ENCODE assay signal across 17 cellular contexts in the genomic region with DNA sequence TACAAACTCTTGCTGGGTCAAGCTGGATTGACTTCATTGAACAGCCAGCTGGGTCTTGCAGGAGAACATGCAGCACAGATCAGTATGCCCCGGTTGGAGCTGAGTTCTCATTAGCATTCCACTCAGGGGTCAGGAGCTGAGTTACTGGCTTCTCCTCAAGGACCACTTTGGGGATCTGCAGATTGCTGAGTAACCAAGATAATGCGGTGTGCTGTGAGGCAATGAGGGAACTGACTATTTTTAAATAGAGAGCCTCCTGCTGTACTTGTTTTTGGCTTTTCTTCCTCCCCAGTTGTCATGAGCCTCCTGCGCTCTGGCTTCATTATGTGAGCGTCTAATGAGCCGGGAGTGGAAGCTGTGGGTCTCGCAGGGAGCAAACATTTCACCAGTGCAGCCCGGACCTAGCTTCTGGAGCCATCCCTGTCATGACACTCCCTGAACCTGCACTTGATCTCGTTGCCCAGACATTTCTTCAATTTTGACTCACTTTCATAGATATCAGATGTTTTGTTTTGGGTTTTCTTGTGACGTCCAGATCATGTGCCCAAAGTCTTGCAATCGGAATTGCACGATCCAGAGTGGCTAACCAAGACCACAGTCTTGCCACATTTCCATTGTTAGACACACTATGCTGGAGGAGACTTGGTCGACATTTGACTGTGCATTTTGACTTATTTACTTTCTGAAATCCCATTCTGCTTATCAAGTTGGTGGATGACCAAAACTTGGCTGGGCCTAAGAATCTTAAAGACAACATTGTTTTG.
DNase-seq lines count a peak whose midpoint lies in the region; ATAC-seq and TF ChIP-seq lines count a peak whose summit lies in the region.
"Had no signal": no experiment of that assay in that cellular context is flagged by ENCODE, and none has a peak within 500 bp of the region (broad histone marks: within the 10 kb centered on the region; RNA-seq: fewer than 3 reads in every experiment).

No MANE protein-coding gene starts in this region.

- BruUV-seq in Caco-2 (replicated peaks; lab: Mats Ljungman, UMichigan), result no TSS peak

- CTCF ChIA-PET in Caco-2 (lab: Charles Lee), result no interaction called here

- H3K27ac ChIP-seq in endodermal cell (ENCODE audit: low read depth, low read length), result no peak overlapping the region
- H3K27ac ChIP-seq in mesendoderm (ENCODE audit: low read depth, low read length), result no peak overlapping the region
- peak overlapping the region in 1 of 3 donors; percentile 32 for H3K27ac ChIP-seq in thyroid gland
- no peak overlapping the region for H3K27ac ChIP-seq in tibial artery
- H3K27ac ChIP-seq: 22Rv1, C4-2B, lower lobe of right lung had no signal

- intact Hi-C loops in thyroid gland (cut with DNase I) (no loop called here), tibial artery (cut with DNase I; ENCODE audit: low total_unique reads) (no loop called here), Caco-2 (cut with micrococcal nuclease; ENCODE audit: unreplicated experiment) (no loop called here)

- H4K5ac ChIP-seq in mesendoderm (ENCODE audit: low read length), result no peak overlapping the region

- no peak for TF ChIP-seq CTCF in endodermal cell (conservative IDR thresholded peaks at IDR 0.05)
- no peak for TF ChIP-seq CTCF in thyroid gland (IDR thresholded peaks at IDR 0.05)
- no peak for TF ChIP-seq CTCF in tibial artery (IDR thresholded peaks at IDR 0.05)
- no peak for TF ChIP-seq CTCF in Caco-2 (IDR thresholded peaks at IDR 0.05; ENCODE audit: insufficient read depth in 1 of 2, low read depth in 1 of 2, low read length in 1 of 2, severe bottlenecking in 1 of 2, unreplicated experiment in 1 of 2)

- H3K27me3 Mint-ChIP-seq in endodermal cell (ENCODE audit: insufficient read depth) (no peaks in the 10 kb centered on the region), Caco-2 (ENCODE audit: insufficient read depth, unreplicated experiment) (peaks cover 24% of the 10 kb centered on the region)

- H2BK5ac ChIP-seq in mesendoderm (ENCODE audit: low read length), result no peak overlapping the region

- no peak overlapping the region for H3K9ac ChIP-seq in endodermal cell (ENCODE audit: extremely low read depth, low read length, poor library complexity, severe bottlenecking)
- H3K9ac ChIP-seq in mesendoderm (ENCODE audit: low read length), result no peak overlapping the region

- H3K4me3 Mint-ChIP-seq in endodermal cell, result no peak overlapping the region
- no peak overlapping the region for H3K4me3 Mint-ChIP-seq in Caco-2 (ENCODE audit: unreplicated experiment)

- H3K4me1 Mint-ChIP-seq in endodermal cell (peaks cover 13% of the 10 kb centered on the region), Caco-2 (ENCODE audit: low read depth, unreplicated experiment) (no peaks in the 10 kb centered on the region)

- H3K18ac ChIP-seq in mesendoderm (ENCODE audit: low read length), result no peak overlapping the region

- no peak overlapping the region for H3K4ac ChIP-seq in mesendoderm (ENCODE audit: low read depth, low read length)

- H3K36me3 ChIP-seq in endodermal cell (ENCODE audit: control insufficient read depth, insufficient read depth, low read length) (no peaks in the 10 kb centered on the region), mesendoderm (ENCODE audit: control insufficient read depth, insufficient read depth, low read length) (no peaks in the 10 kb centered on the region), thyroid gland (no peaks in the 10 kb centered on the region), tibial artery (no peaks in the 10 kb centered on the region), Caco-2 (ENCODE audit: control insufficient read depth, insufficient read depth, low read length) (no peaks in the 10 kb centered on the region)
- H3K36me3 ChIP-seq: lower lobe of right lung had no signal

- H3K9me3 Mint-ChIP-seq in endodermal cell, result no peaks in the 10 kb centered on the region
- no peaks in the 10 kb centered on the region for H3K9me3 Mint-ChIP-seq in Caco-2 (ENCODE audit: unreplicated experiment)

- DNase-seq in DMS 273 (lab: John Stamatoyannopoulos, UW; ENCODE audit: unreplicated experiment), result peak; percentile 24
- no peak for DNase-seq in DMS 273 treated with DMSO at 0.1 percent for 48 hours (lab: John Stamatoyannopoulos, UW)
- DNase-seq in endodermal cell, result peak; percentile 53
- DNase-seq in mesendoderm, result peak; percentile 21
- peak; percentile 39 to 40 for DNase-seq in thyroid gland
- DNase-seq in tibial artery, result no peak
- no peak for DNase-seq in Caco-2
- DNase-seq: activated CD4-positive, alpha-beta T cell treated with anti-CD3 and anti-CD28 coated beads, Interleukin-2, amount 50 U/mL, for 48 hours; activated T-cell treated with anti-CD3 and anti-CD28 coated beads, Interleukin-2, amount 50 U/mL, for 48 hours; cortex of kidney; IMR-90; lower lobe of right lung; stimulated activated naive CD8-positive, alpha-beta T cell treated with anti-CD3 and anti-CD28 coated beads, Interleukin-15, Interleukin-2, amounts not matched to agents 100 U/mL and 50 U/mL, for 24 hours had no signal

- no peak for ATAC-seq in HG03565 (IDR thresholded peaks at IDR 0.05; ENCODE audit: unreplicated experiment)
- ATAC-seq: esophagus mucosa; lower lobe of right lung; stimulated activated naive CD8-positive, alpha-beta T cell treated with anti-CD3 and anti-CD28 coated beads, Interleukin-15, Interleukin-2, amounts not matched to agents 100 U/mL and 50 U/mL, for 24 hours had no signal

- no peaks in the 10 kb centered on the region for H3K9me3 ChIP-seq in endodermal cell (ENCODE audit: control insufficient read depth, low read length)
- no peaks in the 10 kb centered on the region for H3K9me3 ChIP-seq in thyroid gland
- no peaks in the 10 kb centered on the region for H3K9me3 ChIP-seq in tibial artery
- H3K9me3 ChIP-seq in Caco-2, result no peaks in the 10 kb centered on the region
- H3K9me3 ChIP-seq: lower lobe of right lung had no signal

- H3K4me3 ChIP-seq in endodermal cell (ENCODE audit: low read length), result no peak overlapping the region
- H3K4me3 ChIP-seq in mesendoderm (ENCODE audit: low read length), result no peak overlapping the region
- H3K4me3 ChIP-seq in thyroid gland (replicated peaks in 1 of 3), result no peak overlapping the region
- no peak overlapping the region for H3K4me3 ChIP-seq in tibial artery
- no peak overlapping the region for H3K4me3 ChIP-seq in Caco-2 (ENCODE audit: low read depth, low read length)
- H3K4me3 ChIP-seq: lower lobe of right lung had no signal

- H3K79me1 ChIP-seq in mesendoderm (ENCODE audit: low read length), result no peaks in the 10 kb centered on the region

- no peak overlapping the region for H2BK120ac ChIP-seq in mesendoderm (ENCODE audit: low read depth, low read length)

- no peak overlapping the region for H2AK5ac ChIP-seq in mesendoderm (ENCODE audit: low read length)

- H3K79me2 ChIP-seq in mesendoderm (ENCODE audit: control insufficient read depth, insufficient read depth, low read length), result no peaks in the 10 kb centered on the region

- H3K4me2 ChIP-seq in mesendoderm (ENCODE audit: low read length), result no peak overlapping the region

- no peak overlapping the region for H4K8ac ChIP-seq in mesendoderm (ENCODE audit: low read depth, low read length)

- H2BK15ac ChIP-seq in mesendoderm (replicated peaks; ENCODE audit: low read depth), result no peak overlapping the region

- H3K36me3 Mint-ChIP-seq in endodermal cell (ENCODE audit: low read depth), result no peaks in the 10 kb centered on the region
- H3K36me3 Mint-ChIP-seq in Caco-2 (ENCODE audit: insufficient read depth, unreplicated experiment), result no peaks in the 10 kb centered on the region

- no peaks in the 10 kb centered on the region for H3K27me3 ChIP-seq in endodermal cell (ENCODE audit: control insufficient read depth, insufficient read depth, low read length, poor library complexity, severe bottlenecking)
- no peaks in the 10 kb centered on the region for H3K27me3 ChIP-seq in mesendoderm (ENCODE audit: insufficient read depth, low read length, poor library complexity)
- H3K27me3 ChIP-seq in thyroid gland, result no peaks in the 10 kb centered on the region
- peaks cover 0 to 5% of the 10 kb centered on the region in 2 donors for H3K27me3 ChIP-seq in tibial artery
- no peaks in the 10 kb centered on the region for H3K27me3 ChIP-seq in Caco-2 (replicated peaks; ENCODE audit: control insufficient read depth, insufficient read depth, low read length)

- H3K23ac ChIP-seq in mesendoderm (ENCODE audit: low read length), result no peak overlapping the region

- H3K4me1 ChIP-seq in endodermal cell (ENCODE audit: control insufficient read depth, insufficient read depth, low read length) (no peaks in the 10 kb centered on the region), mesendoderm (ENCODE audit: control insufficient read depth, low read depth, low read length) (no peaks in the 10 kb centered on the region), thyroid gland (peaks cover 9 to 20% of the 10 kb centered on the region in 2 donors), tibial artery (peaks cover 0 to 18% (median 8%) of the 10 kb centered on the region in 4 donors), Caco-2 (no peaks in the 10 kb centered on the region)
- H3K4me1 ChIP-seq: lower lobe of right lung had no signal

- H3K27ac Mint-ChIP-seq in endodermal cell (no peak overlapping the region), Caco-2 (ENCODE audit: unreplicated experiment) (no peak overlapping the region)

- H3K56ac ChIP-seq in mesendoderm (ENCODE audit: low read length), result no peak overlapping the region

- POLR2A ChIA-PET in Caco-2 (lab: Charles Lee), result no interaction called here

- WGBS in endodermal cell (ENCODE audit: insufficient coverage in 1 of 2, insufficient read length in 1 of 2), 2 experiments, result 88 to 91% methylated on average over 10 to 12 of the region's 12 CpGs
- WGBS in mesendoderm (ENCODE audit: extremely low coverage, insufficient coverage, low lambda C conversion rate), result no CpG with 5 or more reads among the region's 12 CpGs
- WGBS in thyroid gland, 2 donors, result 46 to 67% methylated on average over 12 of the region's 12 CpGs

- no peak for TF ChIP-seq POLR2A in thyroid gland (IDR thresholded peaks at IDR 0.05)

Comparison
In these comparisons a context has a peak if more than half of its experiments do, and no peak if none do; other contexts are left out.
1. DNase-seq: peak in DMS 273 (single experiment), endodermal cell (single experiment), mesendoderm (single experiment) and thyroid gland (2 of 2); none in DMS 273 treated with DMSO at 0.1 percent for 48 hours (single experiment), tibial artery (0 of 2) and Caco-2 (0 of 2).